Comparison of ENCODE assay signal across 1 cellular context in genomic region chr3:87494264-87494663, GRCh38.
TF ChIP-seq lines count a peak whose summit lies in the region.

No MANE protein-coding gene starts in this region.

TF ChIP-seq in WTC11, 78 proteins besides CTCF, POLR2A, EP300 and RAD21 (continued from another document):
- 0 out of 2 replicates have a peak, but pooled peaks have one; percentile 35 for TF ChIP-seq ZNF512 (CRISPR knock-in tag; IDR thresholded peaks at IDR 0.05; ENCODE audit: borderline replicate concordance)
TF ChIP-seq in WTC11: peak in this region for 1.
